31 cellular contexts compared by ENCODE assay signal in genomic region chr13:94248454-94249233, GRCh38.
DNase-seq lines count a peak whose midpoint lies in the region; ATAC-seq, FAIRE-seq and TF ChIP-seq lines count a peak whose summit lies in the region.
"Had no signal": no experiment of that assay in that cellular context is flagged by ENCODE, and none has a peak within 500 bp of the region (broad histone marks: within the 10 kb centered on the region; RNA-seq: fewer than 3 reads in every experiment).

No MANE protein-coding gene starts in this region.

- peak overlapping the region; percentile 63 for H3K27ac Mint-ChIP-seq in activated CD8-positive, alpha-beta T cell treated with anti-CD3 and anti-CD28 coated beads for 36 hours
- no peak overlapping the region for H3K27ac Mint-ChIP-seq in activated CD8-positive, alpha-beta T cell treated with anti-CD3 and anti-CD28 coated beads, Interleukin-2, amount 10 ng/mL, durations not matched to agents 7 days and 5 days
- peak overlapping the region; percentile 88 for H3K27ac Mint-ChIP-seq in astrocyte (ENCODE audit: unreplicated experiment)
- peak overlapping the region in 1 of 2 donors; percentile 64 for H3K27ac Mint-ChIP-seq in stimulated activated naive CD8-positive, alpha-beta T cell treated with anti-CD3 and anti-CD28 coated beads, Interleukin-15, amount 100 ng/mL, for 72 hours
- H3K27ac Mint-ChIP-seq: activated naive CD4-positive, alpha-beta T cell treated with anti-CD3 and anti-CD28 coated beads for 36 hours; immature natural killer cell; natural killer cell had no signal

- no peak overlapping the region for H3K23ac ChIP-seq in neuronal stem cell (ENCODE audit: low read depth, low read length, poor library complexity)

- no peaks in the 10 kb centered on the region for H4K20me1 ChIP-seq in astrocyte (ENCODE audit: insufficient read depth, low read length)
- H4K20me1 ChIP-seq: BLaER1 had no signal

- ATAC-seq in activated CD8-positive, alpha-beta T cell treated with anti-CD3 and anti-CD28 coated beads for 36 hours = peak; percentile 42
- ATAC-seq in activated CD8-positive, alpha-beta T cell treated with anti-CD3 and anti-CD28 coated beads, Interleukin-2, amount 10 ng/mL, durations not matched to agents 7 days and 5 days = no peak
- peak; percentile 48 for ATAC-seq in stimulated activated naive CD8-positive, alpha-beta T cell treated with anti-CD3 and anti-CD28 coated beads, Interleukin-15, amount 100 ng/mL, for 72 hours
- ATAC-seq: natural killer cell, pancreas, right cardiac atrium had no signal

- no peaks in the 10 kb centered on the region for H3K36me3 ChIP-seq in astrocyte (ENCODE audit: insufficient read depth, low read length)
- H3K36me3 ChIP-seq in neuronal stem cell (replicated peaks in 1 of 2; ENCODE audit: control insufficient read depth in 2 of 2, insufficient read depth in 2 of 2, low read length in 2 of 2) = no peaks in the 10 kb centered on the region
- H3K36me3 ChIP-seq: BLaER1, left ventricle myocardium inferior, pancreas, stomach, tibial artery had no signal

- H3K4ac ChIP-seq in neuronal stem cell (ENCODE audit: low read length) = no peak overlapping the region

- CTCF ChIA-PET in activated CD8-positive, alpha-beta T cell treated with anti-CD3 and anti-CD28 coated beads for 36 hours (lab: Charles Lee) = no interaction called here
- CTCF ChIA-PET in activated CD8-positive, alpha-beta T cell treated with anti-CD3 and anti-CD28 coated beads, Interleukin-2, amount 10 ng/mL, durations not matched to agents 7 days and 5 days (lab: Charles Lee) = no interaction called here

- no peaks in the 10 kb centered on the region for H3K9me3 ChIP-seq in astrocyte (ENCODE audit: insufficient read depth, low read depth, low read length)
- peaks cover 0 to 5% of the 10 kb centered on the region in 2 donors for H3K9me3 ChIP-seq in neuronal stem cell (replicated peaks in 1 of 2; ENCODE audit: control insufficient read depth in 2 of 2, insufficient read depth in 1 of 2, low read depth in 1 of 2, low read length in 2 of 2)
- H3K9me3 ChIP-seq: pancreas had no signal

- no peak for FAIRE-seq in astrocyte (lab: Jason Lieb, UNC)
- FAIRE-seq: A204.1, GM19239, pancreas, TTC549 had no signal

- no peaks in the 10 kb centered on the region for H3K79me2 ChIP-seq in astrocyte (ENCODE audit: insufficient read depth, low read length)

- no peak overlapping the region for H4K8ac ChIP-seq in neuronal stem cell (ENCODE audit: low read depth, low read length)

- peaks cover 26% of the 10 kb centered on the region for H3K27me3 ChIP-seq in astrocyte (ENCODE audit: insufficient read depth, low read length)
- H3K27me3 ChIP-seq in neuronal stem cell (ENCODE audit: control insufficient read depth in 3 of 3, insufficient read depth in 3 of 3, low read depth in 1 of 3, low read length in 3 of 3) = no peaks in the 10 kb centered on the region
- H3K27me3 ChIP-seq: BLaER1, pancreas, stomach, tibial artery had no signal

- no peak overlapping the region for H2AK5ac ChIP-seq in neuronal stem cell (ENCODE audit: low read depth, low read length)

- H4K91ac ChIP-seq in neuronal stem cell (ENCODE audit: low read depth, low read length, poor library complexity) = no peak overlapping the region

- H2AFZ ChIP-seq in astrocyte (ENCODE audit: low read depth, low read length) (no peak overlapping the region), neuronal stem cell (ENCODE audit: low read length) (no peak overlapping the region)

- H3K4me3 Mint-ChIP-seq in activated CD8-positive, alpha-beta T cell treated with anti-CD3 and anti-CD28 coated beads for 36 hours = no peak overlapping the region
- H3K4me3 Mint-ChIP-seq in activated CD8-positive, alpha-beta T cell treated with anti-CD3 and anti-CD28 coated beads, Interleukin-2, amount 10 ng/mL, durations not matched to agents 7 days and 5 days = no peak overlapping the region
- no peak overlapping the region for H3K4me3 Mint-ChIP-seq in astrocyte (ENCODE audit: unreplicated experiment)
- H3K4me3 Mint-ChIP-seq in stimulated activated naive CD8-positive, alpha-beta T cell treated with anti-CD3 and anti-CD28 coated beads, Interleukin-15, amount 100 ng/mL, for 72 hours = no peak overlapping the region
- H3K4me3 Mint-ChIP-seq: activated naive CD4-positive, alpha-beta T cell treated with anti-CD3 and anti-CD28 coated beads for 36 hours; immature natural killer cell; natural killer cell had no signal

- H3K4me2 ChIP-seq in astrocyte (ENCODE audit: low read length) = peak overlapping the region; percentile 62
- no peak overlapping the region for H3K4me2 ChIP-seq in neuronal stem cell (ENCODE audit: insufficient read depth, low read length, poor library complexity, severe bottlenecking)
- H3K4me2 ChIP-seq: BLaER1 had no signal

- H3K9ac ChIP-seq in astrocyte (ENCODE audit: low read length) (peak overlapping the region; percentile 15), neuronal stem cell (ENCODE audit: low read depth, low read length, poor library complexity) (no peak overlapping the region)
- H3K9ac ChIP-seq: BLaER1 had no signal

- intact Hi-C loops in activated CD8-positive, alpha-beta T cell treated with anti-CD3 and anti-CD28 coated beads for 36 hours (cut with micrococcal nuclease) = no loop called here

- H3K4me1 Mint-ChIP-seq in activated CD8-positive, alpha-beta T cell treated with anti-CD3 and anti-CD28 coated beads for 36 hours (ENCODE audit: low read depth) = peaks cover 10% of the 10 kb centered on the region
- H3K4me1 Mint-ChIP-seq in activated CD8-positive, alpha-beta T cell treated with anti-CD3 and anti-CD28 coated beads, Interleukin-2, amount 10 ng/mL, durations not matched to agents 7 days and 5 days (ENCODE audit: low read depth) = no peaks in the 10 kb centered on the region
- peaks cover 29% of the 10 kb centered on the region for H3K4me1 Mint-ChIP-seq in astrocyte (ENCODE audit: low read depth, unreplicated experiment)
- peaks cover 17% of the 10 kb centered on the region for H3K4me1 Mint-ChIP-seq in stimulated activated naive CD8-positive, alpha-beta T cell treated with anti-CD3 and anti-CD28 coated beads, Interleukin-15, amount 100 ng/mL, for 72 hours
- H3K4me1 Mint-ChIP-seq: immature natural killer cell, natural killer cell had no signal

- H3K9me3 Mint-ChIP-seq in activated CD8-positive, alpha-beta T cell treated with anti-CD3 and anti-CD28 coated beads for 36 hours = peaks cover 12% of the 10 kb centered on the region
- peaks cover 4% of the 10 kb centered on the region for H3K9me3 Mint-ChIP-seq in activated CD8-positive, alpha-beta T cell treated with anti-CD3 and anti-CD28 coated beads, Interleukin-2, amount 10 ng/mL, durations not matched to agents 7 days and 5 days (ENCODE audit: insufficient read depth)
- peaks cover 3% of the 10 kb centered on the region for H3K9me3 Mint-ChIP-seq in astrocyte (ENCODE audit: unreplicated experiment)
- no peaks in the 10 kb centered on the region for H3K9me3 Mint-ChIP-seq in stimulated activated naive CD8-positive, alpha-beta T cell treated with anti-CD3 and anti-CD28 coated beads, Interleukin-15, amount 100 ng/mL, for 72 hours
- H3K9me3 Mint-ChIP-seq: natural killer cell had no signal

- H2BK12ac ChIP-seq in neuronal stem cell (ENCODE audit: low read length) = no peak overlapping the region

- no peak overlapping the region for H2BK120ac ChIP-seq in neuronal stem cell (ENCODE audit: low read depth, low read length)

- no peak for TF ChIP-seq CTCF in activated CD8-positive, alpha-beta T cell treated with anti-CD3 and anti-CD28 coated beads for 36 hours (IDR thresholded peaks at IDR 0.05)
- no peak for TF ChIP-seq CTCF in astrocyte (IDR thresholded peaks at IDR 0.05; ENCODE audit: insufficient read depth, low read depth, low read length)

- H3K4me3 ChIP-seq in astrocyte (ENCODE audit: insufficient read depth, low read depth, low read length) (no peak overlapping the region), neuronal stem cell (ENCODE audit: low read length in 2 of 2) (no peak overlapping the region)
- H3K4me3 ChIP-seq: BLaER1, left ventricle myocardium inferior, pancreas, stomach, tibial artery had no signal

- no peak overlapping the region for H2BK5ac ChIP-seq in neuronal stem cell (ENCODE audit: low read length)

- no peak overlapping the region for H2BK15ac ChIP-seq in neuronal stem cell (ENCODE audit: low read length)

- H3K27ac ChIP-seq in astrocyte (ENCODE audit: low read depth, low read length) = peak overlapping the region; percentile 5
- H3K27ac ChIP-seq in neuronal stem cell (replicated peaks; ENCODE audit: low read length) = no peak overlapping the region
- H3K27ac ChIP-seq: BLaER1, left ventricle myocardium inferior, pancreas, stomach, tibial artery had no signal

- H3K14ac ChIP-seq in neuronal stem cell (ENCODE audit: low read length) = no peak overlapping the region

- POLR2A ChIA-PET in activated CD8-positive, alpha-beta T cell treated with anti-CD3 and anti-CD28 coated beads for 36 hours (lab: Charles Lee) = no interaction called here
- POLR2A ChIA-PET in activated CD8-positive, alpha-beta T cell treated with anti-CD3 and anti-CD28 coated beads, Interleukin-2, amount 10 ng/mL, durations not matched to agents 7 days and 5 days (lab: Charles Lee) = interaction anchor here (0.7 kb wide), 1 partner anchor 77 kb away, joined by 3 read pairs; no protein-coding TSS in a partner anchor

- H3K36me3 Mint-ChIP-seq in activated CD8-positive, alpha-beta T cell treated with anti-CD3 and anti-CD28 coated beads for 36 hours (ENCODE audit: low read depth) = no peaks in the 10 kb centered on the region
- peaks cover 2% of the 10 kb centered on the region for H3K36me3 Mint-ChIP-seq in activated CD8-positive, alpha-beta T cell treated with anti-CD3 and anti-CD28 coated beads, Interleukin-2, amount 10 ng/mL, durations not matched to agents 7 days and 5 days (ENCODE audit: low read depth)
- H3K36me3 Mint-ChIP-seq in astrocyte (ENCODE audit: low read depth, unreplicated experiment) = peaks cover 6% of the 10 kb centered on the region
- H3K36me3 Mint-ChIP-seq: natural killer cell had no signal

- H3K79me1 ChIP-seq in neuronal stem cell (ENCODE audit: low read depth, low read length) = no peaks in the 10 kb centered on the region

- WGBS in neuronal stem cell (ENCODE audit: extremely low coverage in 2 of 2, insufficient read length in 2 of 2, insufficient replicate concordance in 1 of 2), 2 donors = no CpG with 5 or more reads among the region's 3 CpGs

- H3K18ac ChIP-seq in neuronal stem cell (ENCODE audit: low read length) = no peak overlapping the region

- DNase-seq in activated CD8-positive, alpha-beta T cell treated with anti-CD3 and anti-CD28 coated beads for 36 hours = no peak
- DNase-seq in activated CD8-positive, alpha-beta T cell treated with anti-CD3 and anti-CD28 coated beads, Interleukin-2, amount 10 ng/mL, durations not matched to agents 7 days and 5 days = no peak
- no peak for DNase-seq in astrocyte (ENCODE audit: low read depth)
- peak; percentile 31 for DNase-seq in iris pigment epithelial cell (ENCODE audit: low read depth)
- DNase-seq in stimulated activated naive CD8-positive, alpha-beta T cell treated with anti-CD3 and anti-CD28 coated beads, Interleukin-15, amount 100 ng/mL, for 72 hours = no peak
- no peak for DNase-seq in neuronal stem cell (ENCODE audit: low spot score)
- DNase-seq in NCI-H524 treated with DMSO at 0.1 percent for 48 hours (lab: John Stamatoyannopoulos, UW) = no peak
- DNase-seq in stimulated activated CD4-positive, alpha-beta T cell treated with anti-CD3 and anti-CD28 coated beads, Interleukin-1b, Interleukin-23, amount 100 ng/mL, for 48 hours = no peak
- DNase-seq: activated CD4-positive, CD25-positive, alpha-beta regulatory T cell treated with anti-CD3 and anti-CD28 coated beads, Interleukin-2, amount 50 U/mL, for 72 hours; activated CD8-positive, alpha-beta memory T cell treated with anti-CD3 and anti-CD28 coated beads for 24 hours; activated naive CD4-positive, alpha-beta T cell treated with anti-CD3 and anti-CD28 coated beads for 36 hours; activated T-cell treated with anti-CD3 and anti-CD28 coated beads, Interleukin-2, amount 50 U/mL, for 48 hours; anterior cingulate cortex; foreskin melanocyte; hippocampal formation; immature natural killer cell; Karpas-422; left ventricle myocardium inferior; midbrain; MV-4-11; natural killer cell; NCI-H1694; NCI-H526; pancreas; right cardiac atrium; stomach; tibial artery had no signal

- H3K27me3 Mint-ChIP-seq in activated CD8-positive, alpha-beta T cell treated with anti-CD3 and anti-CD28 coated beads for 36 hours = peaks cover 2% of the 10 kb centered on the region
- H3K27me3 Mint-ChIP-seq in activated CD8-positive, alpha-beta T cell treated with anti-CD3 and anti-CD28 coated beads, Interleukin-2, amount 10 ng/mL, durations not matched to agents 7 days and 5 days (ENCODE audit: low read depth) = no peaks in the 10 kb centered on the region
- peaks cover under 1% of the 10 kb centered on the region for H3K27me3 Mint-ChIP-seq in astrocyte (ENCODE audit: low read depth, unreplicated experiment)
- no peaks in the 10 kb centered on the region for H3K27me3 Mint-ChIP-seq in stimulated activated naive CD8-positive, alpha-beta T cell treated with anti-CD3 and anti-CD28 coated beads, Interleukin-15, amount 100 ng/mL, for 72 hours

- H3K4me1 ChIP-seq in astrocyte (ENCODE audit: insufficient read depth, low read length) (peaks cover 14% of the 10 kb centered on the region), neuronal stem cell (ENCODE audit: control insufficient read depth in 2 of 2, insufficient read depth in 1 of 2, low read depth in 1 of 2, low read length in 2 of 2) (peaks cover 2 to 3% of the 10 kb centered on the region in 2 donors)
- H3K4me1 ChIP-seq: left ventricle myocardium inferior, pancreas, stomach had no signal
